Comparison of ENCODE assay signal across 8 cellular contexts in genomic region chr2:134253804-134254203, GRCh38. TPM values are rescaled to one million over a fixed set of nuclear protein-coding genes. Genes with fewer than 3 reads are reported as not detected.
DNase-seq lines count a peak whose midpoint lies in the region; ATAC-seq, FAIRE-seq and TF ChIP-seq lines count a peak whose summit lies in the region.

Gene MGAT5 (plus strand): TSS chr2:134254072. CDS start chr2:134254404, 332 bp downstream.

- H3K9me3 ChIP-seq in HepG2 (ENCODE audit: low read length) (no peaks in the 10 kb centered on the region), GM23248 (ENCODE audit: low read depth) (no peaks in the 10 kb centered on the region)
- H3K9me3 ChIP-seq in effector memory CD4-positive, alpha-beta T cell (ENCODE audit: control insufficient read depth, low read length): no peaks in the 10 kb centered on the region

- H3K4me2 ChIP-seq in HepG2 (ENCODE audit: low read depth, low read length): no peak within 1 kb of the TSS
- no peak within 1 kb of the TSS for H3K4me2 ChIP-seq in GM23248 (ENCODE audit: unreplicated experiment)

- intact Hi-C loops in HepG2 (cut with micrococcal nuclease; ENCODE audit: unreplicated experiment): no loop called here

- H4K20me1 ChIP-seq in HepG2 (ENCODE audit: insufficient read depth, low read length) (no peaks in the 10 kb centered on the region), GM23248 (ENCODE audit: insufficient read depth) (no peaks in the 10 kb centered on the region)

- TF ChIP-seq EP300 in HepG2 (IDR thresholded peaks at IDR 0.05; ENCODE audit: low read depth in 2 of 2, low read length in 2 of 2) (no peak), HepG2 (CRISPR knock-in tag; IDR thresholded peaks at IDR 0.05; ENCODE audit: borderline replicate concordance) (no peak)

- peaks cover 10 to 28% of the 10 kb centered on the region in 2 experiments for H3K36me3 ChIP-seq in HepG2 (replicated peaks in 1 of 2; ENCODE audit: control insufficient read depth in 1 of 2, insufficient read depth in 2 of 2, low read length in 2 of 2)
- H3K36me3 ChIP-seq in effector memory CD4-positive, alpha-beta T cell (ENCODE audit: control insufficient read depth, insufficient read depth, low read length): peaks cover 10% of the 10 kb centered on the region
- no peaks in the 10 kb centered on the region for H3K36me3 ChIP-seq in GM23248 (ENCODE audit: low read depth)

- peaks cover 7% of the 10 kb centered on the region; the same call in 1 of the 2 replicates for H3F3A ChIP-seq in GM23248 (ENCODE audit: insufficient read depth)

- H3K27ac ChIP-seq in HepG2 (ENCODE audit: extremely low read length, insufficient read depth, low read length) (no peak within 1 kb of the TSS), GM23248 (no peak within 1 kb of the TSS)
- H3K27ac ChIP-seq in effector memory CD4-positive, alpha-beta T cell (ENCODE audit: insufficient read depth, low read length, poor library complexity, severe bottlenecking): no peak within 1 kb of the TSS

- H3K9me2 ChIP-seq in GM23248 (ENCODE audit: insufficient read depth): no peaks in the 10 kb centered on the region

- H3K9me3 Mint-ChIP-seq in activated T-cell treated with anti-CD3 and anti-CD28 coated beads, Interleukin-2, amount 50 U/mL, for 72 hours: no peaks in the 10 kb centered on the region
- H3K9me3 Mint-ChIP-seq in activated CD4-positive, alpha-beta memory T cell treated with anti-CD3 and anti-CD28 coated beads, Interleukin-2, amount 10 ng/mL, durations not matched to agents 7 days and 5 days: no peaks in the 10 kb centered on the region

- BruUV-seq in HepG2 (replicated peaks; lab: Mats Ljungman, UMichigan): no TSS peak

- no peak for DNase-seq in activated T-cell treated with anti-CD3 and anti-CD28 coated beads, Interleukin-2, amount 50 U/mL, for 72 hours
- no peak for DNase-seq in activated T-cell treated with anti-CD3 and anti-CD28 coated beads, Interleukin-2, amount 50 U/mL, for 48 hours
- peak; percentile 70 for DNase-seq in HT-29 (ENCODE audit: low spot score)
- no peak for DNase-seq in activated CD4-positive, alpha-beta memory T cell treated with anti-CD3 and anti-CD28 coated beads, Interleukin-2, amount 10 ng/mL, durations not matched to agents 7 days and 5 days
- no peak for DNase-seq in HepG2 (ENCODE audit: low spot score)
- no peak for DNase-seq in islet precursor cell
- DNase-seq in effector memory CD4-positive, alpha-beta T cell: no peak
- no peak for DNase-seq in GM23248

- TF ChIP-seq CTCF in HepG2 (CRISPR knock-in tag; IDR thresholded peaks at IDR 0.05): no peak

- no peak for TF ChIP-seq RAD21 in HepG2 (CRISPR knock-in tag; IDR thresholded peaks at IDR 0.05)

- peaks cover 2 to 3% of the 10 kb centered on the region in 2 donors for H3K36me3 Mint-ChIP-seq in activated T-cell treated with anti-CD3 and anti-CD28 coated beads, Interleukin-2, amount 50 U/mL, for 72 hours (ENCODE audit: insufficient read depth in 2 of 2)
- H3K36me3 Mint-ChIP-seq in activated CD4-positive, alpha-beta memory T cell treated with anti-CD3 and anti-CD28 coated beads, Interleukin-2, amount 10 ng/mL, durations not matched to agents 7 days and 5 days (ENCODE audit: low read depth): peaks cover 17% of the 10 kb centered on the region

- TF ChIP-seq POLR2A in HepG2 (IDR thresholded peaks at IDR 0.05; ENCODE audit: insufficient read depth in 1 of 2, low read depth in 2 of 2, low read length in 2 of 2): no peak

- no peaks in the 10 kb centered on the region for H3K27me3 ChIP-seq in HepG2 (ENCODE audit: control insufficient read depth in 1 of 2, insufficient read depth in 2 of 2, low read length in 2 of 2)
- no peaks in the 10 kb centered on the region for H3K27me3 ChIP-seq in effector memory CD4-positive, alpha-beta T cell (replicated peaks; ENCODE audit: control insufficient read depth, insufficient read depth, low read length, poor library complexity, severe bottlenecking)
- H3K27me3 ChIP-seq in GM23248 (replicated peaks; ENCODE audit: insufficient read depth): no peaks in the 10 kb centered on the region

- H3K4me1 ChIP-seq in HepG2 (ENCODE audit: insufficient read depth, low read length) (no peaks in the 10 kb centered on the region), GM23248 (ENCODE audit: insufficient read depth) (no peaks in the 10 kb centered on the region; the same call in 1 of the 2 replicates)
- peaks cover 64% of the 10 kb centered on the region for H3K4me1 ChIP-seq in effector memory CD4-positive, alpha-beta T cell (ENCODE audit: control insufficient read depth, insufficient read depth, low read length, poor library complexity, severe bottlenecking)

- CTCF ChIA-PET in activated CD4-positive, alpha-beta memory T cell treated with anti-CD3 and anti-CD28 coated beads, Interleukin-2, amount 10 ng/mL, durations not matched to agents 7 days and 5 days (lab: Charles Lee): interaction anchor here (0.6 to 4.3 kb wide), 8 partner anchors 9 to 197 kb away, joined by 3 to 30 read pairs (median 4); no protein-coding TSS in a partner anchor
- CTCF ChIA-PET in HepG2 (lab: Yijun Ruan, JAX; ENCODE audit: low intra/inter-chr PET ratio, low total read pairs): no interaction called here

- ATAC-seq in activated T-cell treated with anti-CD3 and anti-CD28 coated beads, Interleukin-2, amount 50 U/mL, for 72 hours (replicated peaks in 1 of 2): no peak
- no peak for ATAC-seq in HepG2

- POLR2A ChIA-PET in activated CD4-positive, alpha-beta memory T cell treated with anti-CD3 and anti-CD28 coated beads, Interleukin-2, amount 10 ng/mL, durations not matched to agents 7 days and 5 days (lab: Charles Lee): interaction anchor here (1.2 to 2.7 kb wide), 4 partner anchors 8 to 36 kb away, joined by 3 to 7 read pairs (median 4); no protein-coding TSS in a partner anchor
- POLR2A ChIA-PET in HepG2 (lab: Yijun Ruan, JAX): no interaction called here

- H2AFZ ChIP-seq in HepG2 (ENCODE audit: low read length): no peak within 1 kb of the TSS
- no peak within 1 kb of the TSS for H2AFZ ChIP-seq in GM23248

- no peak within 1 kb of the TSS for H3K9ac ChIP-seq in HepG2 (ENCODE audit: insufficient read depth, low read depth, low read length)
- H3K9ac ChIP-seq in GM23248: no peak within 1 kb of the TSS

- peak within 1 kb of the TSS; percentile 41 to 50 for H3K4me3 Mint-ChIP-seq in activated T-cell treated with anti-CD3 and anti-CD28 coated beads, Interleukin-2, amount 50 U/mL, for 72 hours
- no peak within 1 kb of the TSS for H3K4me3 Mint-ChIP-seq in activated CD4-positive, alpha-beta memory T cell treated with anti-CD3 and anti-CD28 coated beads, Interleukin-2, amount 10 ng/mL, durations not matched to agents 7 days and 5 days

- in situ Hi-C loops in HepG2 (cut with HindIII; ENCODE audit: extremely low pct_ligation_motif_present, low pct_unique_long_range_greater_than_20kb) (no loop called here), GM23248 (cut with MboI) (no loop called here)

- peaks cover 89% of the 10 kb centered on the region for H3K4me1 Mint-ChIP-seq in activated T-cell treated with anti-CD3 and anti-CD28 coated beads, Interleukin-2, amount 50 U/mL, for 72 hours (ENCODE audit: low read depth)
- peaks cover 74% of the 10 kb centered on the region for H3K4me1 Mint-ChIP-seq in activated CD4-positive, alpha-beta memory T cell treated with anti-CD3 and anti-CD28 coated beads, Interleukin-2, amount 10 ng/mL, durations not matched to agents 7 days and 5 days

- FAIRE-seq in HepG2 (lab: Jason Lieb, UNC): no peak

- peak within 1 kb of the TSS; percentile 27 for H3K27ac Mint-ChIP-seq in activated T-cell treated with anti-CD3 and anti-CD28 coated beads, Interleukin-2, amount 50 U/mL, for 72 hours
- H3K27ac Mint-ChIP-seq in activated CD4-positive, alpha-beta memory T cell treated with anti-CD3 and anti-CD28 coated beads, Interleukin-2, amount 10 ng/mL, durations not matched to agents 7 days and 5 days: no peak within 1 kb of the TSS

- H3K4me3 ChIP-seq in HepG2 (replicated peaks in 1 of 3; ENCODE audit: insufficient read depth in 1 of 3, low read depth in 2 of 3, low read length in 3 of 3) (no peak within 1 kb of the TSS), GM23248 (no peak within 1 kb of the TSS)
- no peak within 1 kb of the TSS for H3K4me3 ChIP-seq in effector memory CD4-positive, alpha-beta T cell (ENCODE audit: insufficient read depth, low read depth, low read length, poor library complexity, severe bottlenecking)

- WGBS in HepG2 (ENCODE audit: low lambda C conversion rate): 95% methylated on average over 4 of the region's 4 CpGs
- 78 to 87% methylated on average over 4 of the region's 4 CpGs for WGBS in GM23248 (ENCODE audit: low coverage in 1 of 2, low lambda C conversion rate in 2 of 2, missing lambda C conversion rate in 2 of 2), 2 experiments

- no peaks in the 10 kb centered on the region for H3K27me3 Mint-ChIP-seq in activated T-cell treated with anti-CD3 and anti-CD28 coated beads, Interleukin-2, amount 50 U/mL, for 72 hours (ENCODE audit: low read depth)
- H3K27me3 Mint-ChIP-seq in activated CD4-positive, alpha-beta memory T cell treated with anti-CD3 and anti-CD28 coated beads, Interleukin-2, amount 10 ng/mL, durations not matched to agents 7 days and 5 days: peaks cover 36% of the 10 kb centered on the region

- peaks cover 11% of the 10 kb centered on the region for H3K79me2 ChIP-seq in HepG2 (ENCODE audit: insufficient read depth, low read length)
- H3K79me2 ChIP-seq in GM23248 (ENCODE audit: insufficient read depth): 0 out of 2 replicates have a peak, but pooled peaks cover 4% of the 10 kb centered on the region

RNA-seq across cellular contexts. Expression of gene MGAT5, which starts in this region (rescaled TPM):
- 10 to 100 TPM; 10.9 to 16.2 TPM for total RNA-seq in activated T-cell treated with anti-CD3 and anti-CD28 coated beads, Interleukin-2, amount 50 U/mL, for 72 hours
- total RNA-seq in HT-29 (2014; rRNA removed; shearing (Covaris generic)): 46.9 and 55.9 TPM in 2 replicates
- total RNA-seq in activated CD4-positive, alpha-beta memory T cell treated with anti-CD3 and anti-CD28 coated beads, Interleukin-2, amount 10 ng/mL, durations not matched to agents 7 days and 5 days: 10 to 100 TPM; 44.5 to 44.9 TPM
- 41.6 and 60.2 TPM in 2 replicates for total RNA-seq in HepG2 (2016; rRNA removed; fragmentation: Illumina TruSeq; extraction: Trizol)
- 135 and 162 TPM in 2 replicates for total RNA-seq in HepG2 (2016; cell fraction: cytosol; rRNA removed; fragmentation: Illumina TruSeq; extraction: Trizol; ENCODE audit: low read depth)
- total RNA-seq in HepG2 (2016; cell fraction: insoluble cytoplasmic fraction; rRNA removed; fragmentation: Illumina TruSeq; extraction: Trizol): 38.9 and 57.0 TPM in 2 replicates
- total RNA-seq in HepG2 (2016; cell fraction: membrane; rRNA removed; fragmentation: Illumina TruSeq; extraction: Trizol): 47.6 and 51.1 TPM in 2 replicates
- total RNA-seq in HepG2 (2016; cell fraction: nucleus; rRNA removed; fragmentation: Illumina TruSeq; extraction: Trizol): 89.0 and 90.8 TPM in 2 replicates
- polyA plus RNA-seq in HepG2 (2011; rRNA removed) (30.0 and 33.1 TPM in 2 replicates), GM23248 (2016; fragmentation: Nextera tagmentation; extraction: Ambion mirVana) (1.8 and 4.9 TPM in 2 replicates)
- 25.6 and 26.2 TPM in 2 replicates for polyA plus RNA-seq in HepG2 (2011; cell fraction: cytosol; rRNA removed)
- 49.6 and 62.0 TPM in 2 replicates for polyA plus RNA-seq in HepG2 (2011; cell fraction: nucleus; rRNA removed)
- polyA plus RNA-seq in HepG2 (2012): 27.4 and 34.9 TPM in 2 replicates
- polyA plus RNA-seq in HepG2 (2016; cell fraction: cytosol; fragmentation: Illumina TruSeq; extraction: Trizol; ENCODE audit: low read depth): 2.3 and 2.7 TPM in 2 replicates
- 23.2 and 26.4 TPM in 2 replicates for polyA plus RNA-seq in HepG2 (2016; cell fraction: insoluble cytoplasmic fraction; fragmentation: Illumina TruSeq; extraction: Trizol; ENCODE audit: low read depth)
- polyA plus RNA-seq in HepG2 (2016; cell fraction: membrane; fragmentation: Illumina TruSeq; extraction: Trizol; ENCODE audit: low read depth): 6.2 and 7.2 TPM in 2 replicates
- polyA plus RNA-seq in HepG2 (2016; cell fraction: nucleus; fragmentation: Illumina TruSeq; extraction: Trizol; ENCODE audit: insufficient read depth, low read depth): 54.2 and 59.9 TPM in 2 replicates
- polyA minus RNA-seq in HepG2 (2011; rRNA and poly(A)+ RNA removed; ENCODE audit: low replicate concordance): 26.7 and 71.2 TPM in 2 replicates
- polyA minus RNA-seq in HepG2 (2011; cell fraction: cytosol; rRNA and poly(A)+ RNA removed): 46.1 and 49.4 TPM in 2 replicates
- polyA minus RNA-seq in HepG2 (2011; cell fraction: nucleus; rRNA and poly(A)+ RNA removed): 105 and 114 TPM in 2 replicates
- total RNA-seq in GM23248 (2014; rRNA removed; shearing (Covaris generic)): 15.9 and 23.1 TPM in 2 replicates
